In the genomic region with DNA sequence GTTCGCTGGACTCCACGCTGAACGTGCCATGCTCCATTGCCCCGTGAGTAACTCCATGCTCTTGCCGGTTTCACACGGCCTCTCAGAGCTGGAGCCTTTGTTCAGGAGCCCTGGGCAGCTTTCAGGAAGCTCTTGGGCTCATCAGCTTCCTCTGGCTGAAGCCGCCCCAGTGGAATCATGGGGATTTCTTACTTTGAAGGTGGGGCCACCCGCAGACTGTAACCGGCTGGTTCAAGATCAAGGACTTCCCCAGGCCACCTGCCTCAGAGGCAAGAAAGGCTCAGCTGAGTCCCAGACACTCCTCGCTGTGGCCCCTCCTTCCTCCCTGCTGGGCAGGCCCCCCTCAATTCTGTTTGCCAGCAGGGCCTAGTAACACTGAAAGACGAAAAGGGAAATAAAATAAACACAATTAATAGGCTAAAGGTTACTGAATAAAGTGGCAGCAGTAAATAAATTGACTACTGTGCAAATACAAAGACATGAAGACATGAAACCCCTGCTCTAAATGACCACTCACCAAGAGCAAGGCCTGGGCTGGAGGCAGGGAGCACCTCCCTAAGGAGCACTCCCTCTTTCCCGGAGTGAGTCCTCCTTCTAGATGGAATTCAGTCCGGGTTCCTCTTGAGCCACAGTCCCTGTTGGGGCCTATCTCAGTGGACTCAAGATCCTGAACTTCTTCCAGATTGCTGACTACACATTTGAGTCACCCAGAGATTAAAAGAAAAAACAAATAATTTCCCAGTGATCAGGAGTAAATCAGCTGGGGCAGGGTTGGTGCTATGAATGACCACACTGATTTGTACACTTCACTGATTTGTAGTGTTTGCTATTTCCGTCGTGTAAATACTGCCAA, we compare ENCODE assay signal across 9 cellular contexts. TPM values are rescaled to one million over a fixed set of nuclear protein-coding genes. Genes with fewer than 3 reads are reported as not detected.
DNase-seq lines count a peak whose midpoint lies in the region; ATAC-seq and TF ChIP-seq lines count a peak whose summit lies in the region.
"Had no signal": no experiment of that assay in that cellular context is flagged by ENCODE, and none has a peak within 500 bp of the region (broad histone marks: within the 10 kb centered on the region; RNA-seq: fewer than 3 reads in every experiment).

No MANE protein-coding gene starts in this region.

- H4K20me1 ChIP-seq in neural progenitor cell (ENCODE audit: low read depth): no peaks in the 10 kb centered on the region

- no peak overlapping the region for H3K9ac ChIP-seq in neural progenitor cell

- H3K4me3 ChIP-seq in neural progenitor cell: no peak overlapping the region

- peak overlapping the region; percentile 64 for H3K4me3 Mint-ChIP-seq in neural progenitor cell

- peaks cover 5% of the 10 kb centered on the region for H3F3A ChIP-seq in neural progenitor cell (ENCODE audit: low read depth)

- H3K27ac Mint-ChIP-seq in neural progenitor cell: peak overlapping the region; percentile 90

- H3K4me1 Mint-ChIP-seq in neural progenitor cell: peaks cover 17% of the 10 kb centered on the region

- H3K79me2 ChIP-seq in neural progenitor cell (ENCODE audit: low read depth): no peaks in the 10 kb centered on the region

- no peak overlapping the region for H3K27ac ChIP-seq in neural progenitor cell

- peak; percentile 97 for ATAC-seq in GM19023 (IDR thresholded peaks at IDR 0.05; ENCODE audit: unreplicated experiment)
- ATAC-seq in HG03097 (IDR thresholded peaks at IDR 0.05; ENCODE audit: low FRiP score, unreplicated experiment): peak; percentile 75

- H3K4me1 ChIP-seq in neural progenitor cell: peaks cover 8% of the 10 kb centered on the region

- no peaks in the 10 kb centered on the region for H3K27me3 ChIP-seq in neural progenitor cell

- no peak overlapping the region for H3K4me2 ChIP-seq in neural progenitor cell

- no peaks in the 10 kb centered on the region for H3K9me3 Mint-ChIP-seq in neural progenitor cell

- peaks cover 7% of the 10 kb centered on the region for H3K27me3 Mint-ChIP-seq in neural progenitor cell (ENCODE audit: insufficient read depth, low read depth)

- DNase-seq in COLO668 (lab: John Stamatoyannopoulos, UW; ENCODE audit: unreplicated experiment) (peak; percentile 7), NOMO-1 treated with DMSO at 0.1 percent for 48 hours (lab: John Stamatoyannopoulos, UW; ENCODE audit: unreplicated experiment) (peak; percentile 82), dermis microvascular lymphatic vessel endothelial cell (ENCODE audit: low read depth in 2 of 2) (peak; percentile 9 to 70), neural progenitor cell (ENCODE audit: low spot score) (no peak), T1000 (lab: John Stamatoyannopoulos, UW) (no peak), NCI-H526 (lab: John Stamatoyannopoulos, UW) (no peak)

- no peak for TF ChIP-seq CTCF in neural progenitor cell (IDR thresholded peaks at IDR 0.05)

- H2AFZ ChIP-seq in neural progenitor cell (replicated peaks): no peak overlapping the region

- no peaks in the 10 kb centered on the region for H3K36me3 Mint-ChIP-seq in neural progenitor cell

- H3K36me3 ChIP-seq in neural progenitor cell: no peaks in the 10 kb centered on the region

- no peaks in the 10 kb centered on the region for H3K9me3 ChIP-seq in neural progenitor cell (ENCODE audit: low read depth)

RNA-seq across cellular contexts. Expression of a gene that starts 51.0 kb away (rescaled TPM):
- total RNA-seq in dermis microvascular lymphatic vessel endothelial cell (not detected in 2 replicates), neural progenitor cell (ENCODE audit: low replicate concordance) (not detected in 2 replicates)
- total RNA-seq: RPMI7951 had no signal

RNA-seq across cellular contexts. Expression of a gene that starts 56.2 kb away (rescaled TPM):
- not detected in 2 replicates for total RNA-seq in dermis microvascular lymphatic vessel endothelial cell
- 0.28 TPM in 1 of 2 replicates, not detected in the other for total RNA-seq in neural progenitor cell (ENCODE audit: low replicate concordance)
- total RNA-seq: RPMI7951 had no signal

Comparison
In these comparisons a context has a peak if more than half of its experiments do, and no peak if none do; other contexts are left out.
1. DNase-seq: peak in COLO668 (single experiment), NOMO-1 treated with DMSO at 0.1 percent for 48 hours (single experiment) and dermis microvascular lymphatic vessel endothelial cell (2 of 2); none in neural progenitor cell (single experiment), T1000 (single experiment) and NCI-H526 (0 of 2).